In genomic region chr4:25813705-25814104, GRCh38 we compare ENCODE assay signal across 10 cellular contexts. TPM values are rescaled to one million over a fixed set of nuclear protein-coding genes. Genes with fewer than 3 reads are reported as not detected.
DNase-seq lines count a peak whose midpoint lies in the region; FAIRE-seq and TF ChIP-seq lines count a peak whose summit lies in the region.
"Had no signal": no experiment of that assay in that cellular context is flagged by ENCODE, and none has a peak within 500 bp of the region (broad histone marks: within the 10 kb centered on the region; RNA-seq: fewer than 3 reads in every experiment).

No MANE protein-coding gene starts in this region.

- peaks cover 28% of the 10 kb centered on the region for H3K36me3 ChIP-seq in HUES48 (ENCODE audit: control insufficient read depth, insufficient read depth, low read length)
- H3K36me3 ChIP-seq in astrocyte (ENCODE audit: insufficient read depth, low read length), result no peaks in the 10 kb centered on the region
- no peaks in the 10 kb centered on the region for H3K36me3 ChIP-seq in skeletal muscle tissue (ENCODE audit: control insufficient read depth in 3 of 3, insufficient read depth in 3 of 3, low read length in 3 of 3)

- H3K4me1 Mint-ChIP-seq in astrocyte (ENCODE audit: low read depth, unreplicated experiment), result peaks cover 55% of the 10 kb centered on the region

- H2AFZ ChIP-seq in astrocyte (ENCODE audit: low read depth, low read length), result no peak overlapping the region

- no peaks in the 10 kb centered on the region for H4K20me1 ChIP-seq in astrocyte (ENCODE audit: insufficient read depth, low read length)

- H3K27ac ChIP-seq in HUES48 (ENCODE audit: low read depth, low read length) (peak overlapping the region; percentile 74), astrocyte (ENCODE audit: low read depth, low read length) (peak overlapping the region; percentile 90), skeletal muscle tissue (ENCODE audit: low read depth, low read length) (peak overlapping the region; percentile 23), substantia nigra (ENCODE audit: low read depth, low read length, poor library complexity, severe bottlenecking) (no peak overlapping the region)

- H3K27me3 Mint-ChIP-seq in astrocyte (ENCODE audit: low read depth, unreplicated experiment), result no peaks in the 10 kb centered on the region

- H3K4me3 ChIP-seq in HUES48 (ENCODE audit: low read depth, low read length) (peak overlapping the region; percentile 2; the same call in 1 of the 2 replicates), astrocyte (ENCODE audit: insufficient read depth, low read depth, low read length) (peak overlapping the region; percentile 31), skeletal muscle tissue (ENCODE audit: low read length in 3 of 3) (no peak overlapping the region)

- no peaks in the 10 kb centered on the region for H3K79me2 ChIP-seq in astrocyte (ENCODE audit: insufficient read depth, low read length)

- peak overlapping the region; percentile 69 for H3K4me2 ChIP-seq in astrocyte (ENCODE audit: low read length)

- no peaks in the 10 kb centered on the region for H3K9me3 Mint-ChIP-seq in astrocyte (ENCODE audit: unreplicated experiment)

- peaks cover 34% of the 10 kb centered on the region for H3K27me3 ChIP-seq in HUES48 (ENCODE audit: control insufficient read depth, insufficient read depth, low read length)
- no peaks in the 10 kb centered on the region for H3K27me3 ChIP-seq in astrocyte (ENCODE audit: insufficient read depth, low read length)
- no peaks in the 10 kb centered on the region for H3K27me3 ChIP-seq in skeletal muscle tissue (ENCODE audit: control insufficient read depth in 3 of 3, insufficient read depth in 3 of 3, low read length in 3 of 3)

- H3K9me3 ChIP-seq in HUES48 (ENCODE audit: control insufficient read depth, insufficient read depth, low read length) (no peaks in the 10 kb centered on the region), astrocyte (ENCODE audit: insufficient read depth, low read depth, low read length) (no peaks in the 10 kb centered on the region), skeletal muscle tissue (ENCODE audit: control insufficient read depth in 3 of 3, low read length in 3 of 3) (no peaks in the 10 kb centered on the region)

- peak overlapping the region; percentile 81 for H3K27ac Mint-ChIP-seq in astrocyte (ENCODE audit: unreplicated experiment)

- no peak for TF ChIP-seq CTCF in astrocyte (IDR thresholded peaks at IDR 0.05; ENCODE audit: insufficient read depth, low read depth, low read length)

- DNase-seq in astrocyte (ENCODE audit: low read depth), result peak; percentile 88
- peak; percentile 55 for DNase-seq in hepatic stellate cell (ENCODE audit: low spot score)
- DNase-seq in NCI-H187 treated with DMSO at 0.1 percent for 48 hours (lab: John Stamatoyannopoulos, UW), result no peak
- DNase-seq in activated CD4-positive, alpha-beta T cell treated with anti-CD3 and anti-CD28 coated beads for 48 hours, result no peak
- DNase-seq in substantia nigra (lab: John Stamatoyannopoulos, UW), result no peak
- DNase-seq: activated CD4-positive, alpha-beta T cell treated with anti-CD3 and anti-CD28 coated beads for 4 hours; stimulated activated CD4-positive, alpha-beta T cell treated with anti-CD3 and anti-CD28 coated beads, Interleukin-4, amount 100 ng/mL, for 1 hour had no signal

- H3K4me3 Mint-ChIP-seq in astrocyte (ENCODE audit: unreplicated experiment), result no peak overlapping the region

- FAIRE-seq in astrocyte (lab: Jason Lieb, UNC), result peak; percentile 97
- FAIRE-seq: colon had no signal

- peaks cover 32% of the 10 kb centered on the region for H3K4me1 ChIP-seq in HUES48 (ENCODE audit: control insufficient read depth, insufficient read depth, low read length)
- peaks cover 64% of the 10 kb centered on the region for H3K4me1 ChIP-seq in astrocyte (ENCODE audit: insufficient read depth, low read length)
- peaks cover 0 to 6% (median 2%) of the 10 kb centered on the region in 3 donors for H3K4me1 ChIP-seq in skeletal muscle tissue (ENCODE audit: control insufficient read depth in 3 of 3, insufficient read depth in 3 of 3, low read length in 3 of 3)

- peaks cover 6% of the 10 kb centered on the region for H3K36me3 Mint-ChIP-seq in astrocyte (ENCODE audit: low read depth, unreplicated experiment)

- H3K9ac ChIP-seq in HUES48 (ENCODE audit: low read depth, low read length) (no peak overlapping the region), astrocyte (ENCODE audit: low read length) (peak overlapping the region; percentile 70), skeletal muscle tissue (ENCODE audit: low read depth in 1 of 3, low read length in 3 of 3) (no peak overlapping the region)

RNA-seq across cellular contexts. Expression of gene SEL1L3, which starts 49.1 kb away (rescaled TPM):
- 24.9 and 32.7 TPM in 2 replicates for total RNA-seq in astrocyte
- total RNA-seq in skeletal muscle tissue, result 18.3 TPM

Comparison
In these comparisons a context has a peak if more than half of its experiments do, and no peak if none do; other contexts are left out.
1. H3K4me3 ChIP-seq: peak in HUES48 (single experiment) and astrocyte (single experiment); none in skeletal muscle tissue (0 of 3).
2. DNase-seq: peak in astrocyte (single experiment) and hepatic stellate cell (single experiment); none in NCI-H187 treated with DMSO at 0.1 percent for 48 hours (single experiment), activated CD4-positive, alpha-beta T cell treated with anti-CD3 and anti-CD28 coated beads for 48 hours (single experiment) and substantia nigra (0 of 49).